8 cellular contexts compared by ENCODE assay signal in the genomic region with DNA sequence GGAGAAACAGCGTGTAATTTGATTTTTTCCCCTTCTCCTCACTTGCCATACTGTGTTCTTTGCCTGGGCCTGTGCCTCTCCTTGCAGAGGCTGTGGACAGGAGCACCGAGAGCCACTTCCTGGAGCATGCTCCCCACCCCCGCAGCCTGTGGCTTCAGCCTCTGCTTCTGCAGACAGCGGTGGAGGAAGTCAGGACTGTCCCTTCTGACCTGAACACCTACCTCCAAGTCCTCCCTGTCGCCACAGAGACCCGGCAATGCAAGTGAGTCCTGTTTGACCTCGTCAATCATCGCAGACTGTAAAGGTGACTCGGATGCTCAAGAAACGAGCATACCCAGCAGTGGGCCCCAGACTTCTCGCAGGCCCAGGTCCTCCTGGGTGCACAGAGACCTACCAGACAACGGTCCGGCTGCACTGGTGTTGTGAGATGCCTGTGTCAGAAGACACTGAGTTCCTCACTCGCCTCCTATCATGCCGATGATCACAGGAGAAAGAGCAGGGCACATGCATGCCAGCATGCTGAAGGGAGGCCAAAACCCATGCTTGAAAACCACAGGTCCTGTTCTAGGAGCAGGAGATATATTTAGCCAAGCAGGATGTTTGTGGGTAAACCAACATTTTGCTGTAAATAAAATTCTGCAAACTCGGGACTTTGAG.
A peak's percentile ranks its signal among the peaks of the same experiment; 100 is the strongest.
DNase-seq lines count a peak whose midpoint lies in the region; ATAC-seq and TF ChIP-seq lines count a peak whose summit lies in the region.

No MANE protein-coding gene starts in this region.

- H3K4me3 Mint-ChIP-seq in activated T-cell treated with anti-CD3 and anti-CD28 coated beads, Interleukin-2, amount 50 U/mL, for 72 hours: peak overlapping the region; percentile 81 to 86
- peak overlapping the region; percentile 76 to 88 (median 82) for H3K4me3 Mint-ChIP-seq in immature natural killer cell

- no peak for TF ChIP-seq POLR2A in ovary (IDR thresholded peaks at IDR 0.05)

- H3K27me3 ChIP-seq in ovary: no peaks in the 10 kb centered on the region

- H3K36me3 Mint-ChIP-seq in activated T-cell treated with anti-CD3 and anti-CD28 coated beads, Interleukin-2, amount 50 U/mL, for 72 hours (ENCODE audit: insufficient read depth in 2 of 2): no peaks in the 10 kb centered on the region
- no peaks in the 10 kb centered on the region for H3K36me3 Mint-ChIP-seq in immature natural killer cell

- H3K4me3 ChIP-seq in ovary: no peak overlapping the region

- no peak for TF ChIP-seq EP300 in ovary (IDR thresholded peaks at IDR 0.05)

- H3K27ac Mint-ChIP-seq in activated T-cell treated with anti-CD3 and anti-CD28 coated beads, Interleukin-2, amount 50 U/mL, for 72 hours: peak overlapping the region; percentile 96
- H3K27ac Mint-ChIP-seq in immature natural killer cell: peak overlapping the region; percentile 89 to 97 (median 94)

- H3K4me1 Mint-ChIP-seq in activated T-cell treated with anti-CD3 and anti-CD28 coated beads, Interleukin-2, amount 50 U/mL, for 72 hours (ENCODE audit: low read depth): peaks cover 59% of the 10 kb centered on the region
- peaks cover 60 to 69% of the 10 kb centered on the region in 2 donors for H3K4me1 Mint-ChIP-seq in immature natural killer cell

- 65 to 76% (median 75%) methylated on average over 16 of the region's 16 CpGs for WGBS in ovary, 3 donors

- no peaks in the 10 kb centered on the region for H3K9me3 ChIP-seq in ovary

- DNase-seq in ELR (ENCODE audit: low read depth) (peak; percentile 47), HT1080 (ENCODE audit: low read depth) (peak; percentile 48), immature natural killer cell (peak; percentile 67 to 69 (median 69)), substantia nigra (lab: John Stamatoyannopoulos, UW) (peak in 34 of 49 donors; percentile 9 to 77 (median 40)), epidermal melanocyte (ENCODE audit: insufficient read length, low spot score) (no peak), ovary (no peak)
- DNase-seq in activated T-cell treated with anti-CD3 and anti-CD28 coated beads, Interleukin-2, amount 50 U/mL, for 72 hours: peak; percentile 81 to 88

- TF ChIP-seq CTCF in ovary (IDR thresholded peaks at IDR 0.05): no peak

- no peaks in the 10 kb centered on the region for H3K36me3 ChIP-seq in ovary

- no peaks in the 10 kb centered on the region for H3K27me3 Mint-ChIP-seq in activated T-cell treated with anti-CD3 and anti-CD28 coated beads, Interleukin-2, amount 50 U/mL, for 72 hours (ENCODE audit: low read depth)
- H3K27me3 Mint-ChIP-seq in immature natural killer cell (ENCODE audit: low read depth in 3 of 3): peaks cover 5 to 7% (median 6%) of the 10 kb centered on the region in 3 donors

- ATAC-seq in GM21367 (IDR thresholded peaks at IDR 0.05; ENCODE audit: unreplicated experiment): peak; percentile 63
- ATAC-seq in activated T-cell treated with anti-CD3 and anti-CD28 coated beads, Interleukin-2, amount 50 U/mL, for 72 hours (replicated peaks in 1 of 2): peak; percentile 46 to 51

- H3K27ac ChIP-seq in substantia nigra (ENCODE audit: low read depth, low read length, poor library complexity, severe bottlenecking) (no peak overlapping the region), ovary (no peak overlapping the region)

- no peaks in the 10 kb centered on the region for H3K9me3 Mint-ChIP-seq in activated T-cell treated with anti-CD3 and anti-CD28 coated beads, Interleukin-2, amount 50 U/mL, for 72 hours
- no peaks in the 10 kb centered on the region for H3K9me3 Mint-ChIP-seq in immature natural killer cell

- no peaks in the 10 kb centered on the region for H3K4me1 ChIP-seq in ovary (ENCODE audit: insufficient read depth)

- intact Hi-C loops in ovary (cut with DNase I): no loop called here

Comparison
In these comparisons a context has a peak if more than half of its experiments do, and no peak if none do; other contexts are left out.
1. DNase-seq: peak in ELR (single experiment), HT1080 (single experiment), activated T-cell treated with anti-CD3 and anti-CD28 coated beads, Interleukin-2, amount 50 U/mL, for 72 hours (2 of 2), immature natural killer cell (3 of 3) and substantia nigra (34 of 49); none in epidermal melanocyte (single experiment) and ovary (0 of 5).